Comparison of ENCODE assay signal across 9 cellular contexts in genomic region chr19:50728084-50728737, GRCh38. TPM values are rescaled to one million over a fixed set of nuclear protein-coding genes. Genes with fewer than 3 reads are reported as not detected.
DNase-seq lines count a peak whose midpoint lies in the region; ATAC-seq, FAIRE-seq and TF ChIP-seq lines count a peak whose summit lies in the region.
"Had no signal": no experiment of that assay in that cellular context is flagged by ENCODE, and none has a peak within 500 bp of the region (broad histone marks: within the 10 kb centered on the region; RNA-seq: fewer than 3 reads in every experiment).

No MANE protein-coding gene starts in this region.

- peak; percentile 89 for DNase-seq in CD14-positive monocyte (ENCODE audit: low spot score)
- DNase-seq in NCI-H82 (lab: John Stamatoyannopoulos, UW): peak; percentile 94
- DNase-seq in heart left ventricle: peak; percentile 71 to 88 (median 83)
- DNase-seq in retinal pigment epithelial cell (ENCODE audit: low read depth): peak; percentile 2
- no peak for DNase-seq in GM12892 (ENCODE audit: insufficient read length)
- DNase-seq in NCI-H2196 treated with DMSO at 0.1 percent for 48 hours (lab: John Stamatoyannopoulos, UW; ENCODE audit: unreplicated experiment): no peak
- no peak for DNase-seq in COLO668 (lab: John Stamatoyannopoulos, UW; ENCODE audit: unreplicated experiment)

- no peaks in the 10 kb centered on the region for H3K9me3 ChIP-seq in heart left ventricle

- WGBS in heart left ventricle, 4 donors: 4 to 18% (median 12%) methylated on average over 15 to 39 of the region's 39 CpGs

- no peak for FAIRE-seq in GM12892 (lab: Jason Lieb, UNC)
- FAIRE-seq: colon had no signal

- H3K27ac ChIP-seq in heart left ventricle: no peak overlapping the region

- intact Hi-C loops in CD14-positive monocyte (cut with micrococcal nuclease) (no loop called here), heart left ventricle (cut with DNase I) (no loop called here)

- H3K36me3 ChIP-seq in heart left ventricle: no peaks in the 10 kb centered on the region

- peaks cover 25 to 53% (median 50%) of the 10 kb centered on the region in 3 donors for H3K27me3 Mint-ChIP-seq in CD14-positive monocyte (ENCODE audit: low read depth in 3 of 3)
- peaks cover 46% of the 10 kb centered on the region for H3K27me3 Mint-ChIP-seq in activated T-helper 17 cell treated with anti-CD3 and anti-CD28 coated beads, Interleukin-2, amount 50 U/mL, for 72 hours

- ATAC-seq in activated T-helper 17 cell treated with anti-CD3 and anti-CD28 coated beads, Interleukin-2, amount 50 U/mL, for 72 hours (replicated peaks): peak; percentile 20
- ATAC-seq in heart left ventricle: peak in 3 of 4 donors; percentile 14 to 30 (median 25)

- TF ChIP-seq POLR2A in heart left ventricle (IDR thresholded peaks at IDR 0.05): no peak
- no peak for TF ChIP-seq POLR2A in GM12892 (IDR thresholded peaks at IDR 0.05; ENCODE audit: low read depth, low read length)

- TF ChIP-seq CTCF in CD14-positive monocyte (IDR thresholded peaks at IDR 0.05) (no peak), heart left ventricle (IDR thresholded peaks at IDR 0.05) (no peak), retinal pigment epithelial cell (conservative IDR thresholded peaks at IDR 0.05; ENCODE audit: low read depth, low read length) (no peak)

- H3K27ac Mint-ChIP-seq in CD14-positive monocyte: peak overlapping the region in 4 of 7 donors; percentile 32 to 88 (median 58)
- no peak overlapping the region for H3K27ac Mint-ChIP-seq in activated T-helper 17 cell treated with anti-CD3 and anti-CD28 coated beads, Interleukin-2, amount 50 U/mL, for 72 hours

- peaks cover 47% of the 10 kb centered on the region for H3K4me1 Mint-ChIP-seq in CD14-positive monocyte
- H3K4me1 Mint-ChIP-seq in activated T-helper 17 cell treated with anti-CD3 and anti-CD28 coated beads, Interleukin-2, amount 50 U/mL, for 72 hours: no peaks in the 10 kb centered on the region

- peak overlapping the region; percentile 50 to 82 for H3K4me3 Mint-ChIP-seq in CD14-positive monocyte
- H3K4me3 Mint-ChIP-seq in activated T-helper 17 cell treated with anti-CD3 and anti-CD28 coated beads, Interleukin-2, amount 50 U/mL, for 72 hours: no peak overlapping the region

- H3K36me3 Mint-ChIP-seq in CD14-positive monocyte: peaks cover 0 to 8% of the 10 kb centered on the region in 2 donors
- no peaks in the 10 kb centered on the region for H3K36me3 Mint-ChIP-seq in activated T-helper 17 cell treated with anti-CD3 and anti-CD28 coated beads, Interleukin-2, amount 50 U/mL, for 72 hours (ENCODE audit: low read depth)

- H3K9me3 Mint-ChIP-seq in CD14-positive monocyte: peaks cover 0 to 27% (median 12%) of the 10 kb centered on the region in 7 donors
- no peaks in the 10 kb centered on the region for H3K9me3 Mint-ChIP-seq in activated T-helper 17 cell treated with anti-CD3 and anti-CD28 coated beads, Interleukin-2, amount 50 U/mL, for 72 hours

- H3K4me3 ChIP-seq in heart left ventricle: peak overlapping the region in 1 of 12 donors; percentile 17
- H3K4me3 ChIP-seq in retinal pigment epithelial cell (ENCODE audit: low read length): no peak overlapping the region

- peaks cover 0 to 53% (median 21%) of the 10 kb centered on the region in 9 donors for H3K27me3 ChIP-seq in heart left ventricle

- H3K4me1 ChIP-seq in heart left ventricle: peaks cover 0 to 34% (median 5%) of the 10 kb centered on the region in 12 donors

RNA-seq across cellular contexts. Expression of gene CLEC11A, which starts 5.0 kb away (rescaled TPM):
- 10 to 100 TPM in 1 of 2 donors, 1 to 10 TPM in 1; 8.2 to 49.1 TPM for polyA plus RNA-seq in CD14-positive monocyte
- under 1 TPM; 0.24 to 0.45 TPM for total RNA-seq in activated T-helper 17 cell treated with anti-CD3 and anti-CD28 coated beads, Interleukin-2, amount 50 U/mL, for 72 hours
- 10 to 100 TPM in 1 of 9 donors, 1 to 10 TPM in 8; 2.4 to 16.6 (median 4.2) TPM for total RNA-seq in heart left ventricle
- 1 to 10 TPM; 2.4 to 7.2 TPM for polyA plus RNA-seq in heart left ventricle
- polyA plus RNA-seq in GM12892 (2012; ENCODE audit: missing spikeins): not detected

RNA-seq across cellular contexts. Expression of gene SHANK1, which starts 8.6 kb away (rescaled TPM):
- polyA plus RNA-seq in CD14-positive monocyte: not detected
- total RNA-seq in activated T-helper 17 cell treated with anti-CD3 and anti-CD28 coated beads, Interleukin-2, amount 50 U/mL, for 72 hours: not detected
- total RNA-seq in heart left ventricle: 1 to 10 TPM in 1 of 9 donors, under 1 TPM in 7, not detected in 1; 0.28 to 2.1 (median 0.49) TPM
- polyA plus RNA-seq in heart left ventricle: under 1 TPM; 0.03 to 0.23 TPM
- not detected for polyA plus RNA-seq in GM12892 (2012; ENCODE audit: missing spikeins)

RNA-seq across cellular contexts. Expression of gene GPR32, which starts 42.1 kb away (rescaled TPM):
- polyA plus RNA-seq in CD14-positive monocyte (not detected), heart left ventricle (not detected)
- not detected for total RNA-seq in activated T-helper 17 cell treated with anti-CD3 and anti-CD28 coated beads, Interleukin-2, amount 50 U/mL, for 72 hours
- total RNA-seq in heart left ventricle: not detected
- polyA plus RNA-seq in GM12892 (2012; ENCODE audit: missing spikeins): not detected

Comparison
In these comparisons a context has a peak if more than half of its experiments do, and no peak if none do; other contexts are left out.
1. DNase-seq: peak in CD14-positive monocyte (single experiment), NCI-H82 (single experiment), heart left ventricle (5 of 5) and retinal pigment epithelial cell (single experiment); none in GM12892 (single experiment), NCI-H2196 treated with DMSO at 0.1 percent for 48 hours (single experiment) and COLO668 (single experiment).